Comparison of ENCODE assay signal across 8 cellular contexts in genomic region chr3:184380627-184381260, GRCh38. TPM values are rescaled to one million over a fixed set of nuclear protein-coding genes. Genes with fewer than 3 reads are reported as not detected.
DNase-seq lines count a peak whose midpoint lies in the region; ATAC-seq, FAIRE-seq and TF ChIP-seq lines count a peak whose summit lies in the region.

No MANE protein-coding gene starts in this region.

- peaks cover 44% of the 10 kb centered on the region for H3K27me3 Mint-ChIP-seq in activated T-helper 17 cell treated with anti-CD3 and anti-CD28 coated beads, Interleukin-2, amount 50 U/mL, for 72 hours

- ATAC-seq in activated T-helper 17 cell treated with anti-CD3 and anti-CD28 coated beads, Interleukin-2, amount 50 U/mL, for 72 hours (replicated peaks): peak; percentile 43
- ATAC-seq in stimulated activated effector memory CD8-positive, alpha-beta T cell treated with anti-CD3 and anti-CD28 coated beads, Interleukin-12 subunit alpha, Interleukin-12 subunit beta, amount 100 ng/mL, for 72 hours: peak; percentile 44
- ATAC-seq in HG03095 (IDR thresholded peaks at IDR 0.05; ENCODE audit: unreplicated experiment) (no peak), HG03196 (IDR thresholded peaks at IDR 0.05; ENCODE audit: unreplicated experiment) (no peak)

- no peak overlapping the region for H3K27ac Mint-ChIP-seq in activated T-helper 17 cell treated with anti-CD3 and anti-CD28 coated beads, Interleukin-2, amount 50 U/mL, for 72 hours
- H3K27ac Mint-ChIP-seq in stimulated activated effector memory CD8-positive, alpha-beta T cell treated with anti-CD3 and anti-CD28 coated beads, Interleukin-12 subunit alpha, Interleukin-12 subunit beta, amount 100 ng/mL, for 72 hours: no peak overlapping the region

- no peak overlapping the region for H2AFZ ChIP-seq in keratinocyte (ENCODE audit: control insufficient read depth, low read length)

- dilution Hi-C loops in keratinocyte (cut with MboI; ENCODE audit: extremely low pct_ligation_motif_present, low sequenced_read_pairs): no loop called here

- H3K27me3 ChIP-seq in HUES48 (ENCODE audit: control insufficient read depth, insufficient read depth, low read length) (peaks cover 72% of the 10 kb centered on the region), keratinocyte (ENCODE audit: control insufficient read depth, extremely low read depth, insufficient read depth, low read length) (peaks cover 69% of the 10 kb centered on the region)

- no peaks in the 10 kb centered on the region for H4K20me1 ChIP-seq in keratinocyte (ENCODE audit: control insufficient read depth, extremely low read depth, insufficient read depth, low read length)

- no peaks in the 10 kb centered on the region for H3K79me2 ChIP-seq in keratinocyte (ENCODE audit: control insufficient read depth, insufficient read depth, low read length)

- DNase-seq in keratinocyte (ENCODE audit: low read depth, low spot score): no peak
- no peak for DNase-seq in stimulated activated effector memory CD8-positive, alpha-beta T cell treated with anti-CD3 and anti-CD28 coated beads, Interleukin-12 subunit alpha, Interleukin-12 subunit beta, amount 100 ng/mL, for 72 hours (ENCODE audit: low spot score in 2 of 2)
- DNase-seq in epidermal melanocyte (ENCODE audit: insufficient read length, low spot score): no peak
- DNase-seq in DMS79 (lab: John Stamatoyannopoulos, UW): no peak

- H3K4me1 Mint-ChIP-seq in activated T-helper 17 cell treated with anti-CD3 and anti-CD28 coated beads, Interleukin-2, amount 50 U/mL, for 72 hours: no peaks in the 10 kb centered on the region
- no peaks in the 10 kb centered on the region for H3K4me1 Mint-ChIP-seq in stimulated activated effector memory CD8-positive, alpha-beta T cell treated with anti-CD3 and anti-CD28 coated beads, Interleukin-12 subunit alpha, Interleukin-12 subunit beta, amount 100 ng/mL, for 72 hours

- H3K4me3 Mint-ChIP-seq in activated T-helper 17 cell treated with anti-CD3 and anti-CD28 coated beads, Interleukin-2, amount 50 U/mL, for 72 hours: peak overlapping the region; percentile 49
- peak overlapping the region; percentile 52 for H3K4me3 Mint-ChIP-seq in stimulated activated effector memory CD8-positive, alpha-beta T cell treated with anti-CD3 and anti-CD28 coated beads, Interleukin-12 subunit alpha, Interleukin-12 subunit beta, amount 100 ng/mL, for 72 hours

- H3K27ac ChIP-seq in HUES48 (ENCODE audit: low read depth, low read length): no peak overlapping the region
- no peak overlapping the region for H3K27ac ChIP-seq in keratinocyte (ENCODE audit: control insufficient read depth, insufficient read depth, low read length)

- H3K36me3 ChIP-seq in HUES48 (ENCODE audit: control insufficient read depth, insufficient read depth, low read length): no peaks in the 10 kb centered on the region
- no peaks in the 10 kb centered on the region for H3K36me3 ChIP-seq in keratinocyte (ENCODE audit: control insufficient read depth in 2 of 2, extremely low read depth in 1 of 2, insufficient read depth in 2 of 2, low read length in 2 of 2)

- H3K36me3 Mint-ChIP-seq in activated T-helper 17 cell treated with anti-CD3 and anti-CD28 coated beads, Interleukin-2, amount 50 U/mL, for 72 hours (ENCODE audit: low read depth): no peaks in the 10 kb centered on the region
- no peaks in the 10 kb centered on the region for H3K36me3 Mint-ChIP-seq in stimulated activated effector memory CD8-positive, alpha-beta T cell treated with anti-CD3 and anti-CD28 coated beads, Interleukin-12 subunit alpha, Interleukin-12 subunit beta, amount 100 ng/mL, for 72 hours

- H3K4me3 ChIP-seq in HUES48 (ENCODE audit: low read depth, low read length) (peak overlapping the region; percentile 59), keratinocyte (ENCODE audit: control insufficient read depth in 2 of 3, extremely low read depth in 1 of 3, insufficient read depth in 2 of 3, low read depth in 1 of 3, low read length in 3 of 3) (peak overlapping the region in 1 of 3 experiments; percentile 46)

- H3K9me3 ChIP-seq in HUES48 (ENCODE audit: control insufficient read depth, insufficient read depth, low read length) (no peaks in the 10 kb centered on the region), keratinocyte (ENCODE audit: control insufficient read depth, low read depth, low read length) (no peaks in the 10 kb centered on the region)

- FAIRE-seq in keratinocyte (lab: Jason Lieb, UNC): peak; percentile 5

- H3K4me1 ChIP-seq in HUES48 (ENCODE audit: control insufficient read depth, insufficient read depth, low read length) (peaks cover 25% of the 10 kb centered on the region), keratinocyte (ENCODE audit: control insufficient read depth, extremely low read depth, insufficient read depth, low read length) (no peaks in the 10 kb centered on the region)

- H3K9me1 ChIP-seq in keratinocyte (ENCODE audit: control insufficient read depth, extremely low read depth, insufficient read depth, low read length): no peaks in the 10 kb centered on the region

- peak overlapping the region; percentile 48 for H3K4me2 ChIP-seq in keratinocyte (ENCODE audit: control insufficient read depth, extremely low read depth, insufficient read depth, low read depth, low read length)

- no peaks in the 10 kb centered on the region for H3K9me3 Mint-ChIP-seq in activated T-helper 17 cell treated with anti-CD3 and anti-CD28 coated beads, Interleukin-2, amount 50 U/mL, for 72 hours
- H3K9me3 Mint-ChIP-seq in stimulated activated effector memory CD8-positive, alpha-beta T cell treated with anti-CD3 and anti-CD28 coated beads, Interleukin-12 subunit alpha, Interleukin-12 subunit beta, amount 100 ng/mL, for 72 hours: no peaks in the 10 kb centered on the region

- TF ChIP-seq CTCF in keratinocyte (optimal IDR thresholded peaks at IDR 0.05 in 1 of 3, IDR thresholded peaks at IDR 0.05 in 1 of 3, conservative IDR thresholded peaks at IDR 0.05 in 1 of 3; ENCODE audit: extremely low read depth in 1 of 3, insufficient read depth in 2 of 3, low read length in 3 of 3): no peak

- no peak overlapping the region for H3K9ac ChIP-seq in HUES48 (ENCODE audit: low read depth, low read length)
- no peak overlapping the region for H3K9ac ChIP-seq in keratinocyte (ENCODE audit: control insufficient read depth, extremely low read depth, insufficient read depth, low read length)

RNA-seq across cellular contexts. Expression of gene CHRD, which starts 0.9 kb away (rescaled TPM):
- total RNA-seq in activated T-helper 17 cell treated with anti-CD3 and anti-CD28 coated beads, Interleukin-2, amount 50 U/mL, for 72 hours: under 1 TPM; 0.05 to 0.39 TPM
- polyA plus RNA-seq in keratinocyte: not detected in 3 replicates
- not detected for polyA plus RNA-seq in keratinocyte (2011; ENCODE audit: low read depth)
- polyA plus RNA-seq in keratinocyte (2011; cell fraction: cytosol; rRNA removed): not detected in 2 replicates
- polyA plus RNA-seq in keratinocyte (2011; cell fraction: nucleus; rRNA removed): 0.11 TPM in 1 of 2 replicates, not detected in the other
- not detected in 2 replicates for polyA plus RNA-seq in keratinocyte (2012; ENCODE audit: low replicate concordance)
- polyA minus RNA-seq in keratinocyte: not detected in 3 replicates
- not detected for polyA minus RNA-seq in keratinocyte (2011; cell fraction: cytosol; rRNA and poly(A)+ RNA removed)
- polyA minus RNA-seq in keratinocyte (2011; cell fraction: nucleus; rRNA and poly(A)+ RNA removed): not detected in 2 replicates

RNA-seq across cellular contexts. Expression of gene THPO, which starts 2.7 kb away (rescaled TPM):
- total RNA-seq in activated T-helper 17 cell treated with anti-CD3 and anti-CD28 coated beads, Interleukin-2, amount 50 U/mL, for 72 hours: not detected
- not detected in 3 replicates for polyA plus RNA-seq in keratinocyte
- not detected for polyA plus RNA-seq in keratinocyte (2011; ENCODE audit: low read depth)
- polyA plus RNA-seq in keratinocyte (2011; cell fraction: cytosol; rRNA removed): not detected in 2 replicates
- polyA plus RNA-seq in keratinocyte (2011; cell fraction: nucleus; rRNA removed): not detected in 2 replicates
- polyA plus RNA-seq in keratinocyte (2012; ENCODE audit: low replicate concordance): not detected in 2 replicates
- not detected in 3 replicates for polyA minus RNA-seq in keratinocyte
- not detected for polyA minus RNA-seq in keratinocyte (2011; cell fraction: cytosol; rRNA and poly(A)+ RNA removed)
- polyA minus RNA-seq in keratinocyte (2011; cell fraction: nucleus; rRNA and poly(A)+ RNA removed): not detected in 2 replicates

RNA-seq across cellular contexts. Expression of gene POLR2H, which starts 19.2 kb away (rescaled TPM):
- total RNA-seq in activated T-helper 17 cell treated with anti-CD3 and anti-CD28 coated beads, Interleukin-2, amount 50 U/mL, for 72 hours: 100 to 1,000 TPM; 156 to 183 TPM
- polyA plus RNA-seq in keratinocyte: 132 to 202 TPM (median 135 TPM) in 3 replicates
- polyA plus RNA-seq in keratinocyte (2011; ENCODE audit: low read depth): 34.8 TPM
- 122 and 127 TPM in 2 replicates for polyA plus RNA-seq in keratinocyte (2011; cell fraction: cytosol; rRNA removed)
- 263 and 367 TPM in 2 replicates for polyA plus RNA-seq in keratinocyte (2011; cell fraction: nucleus; rRNA removed)
- 80.1 and 82.0 TPM in 2 replicates for polyA plus RNA-seq in keratinocyte (2012; ENCODE audit: low replicate concordance)
- 33.1 to 71.8 TPM (median 37.7 TPM) in 3 replicates for polyA minus RNA-seq in keratinocyte
- polyA minus RNA-seq in keratinocyte (2011; cell fraction: cytosol; rRNA and poly(A)+ RNA removed): 39.3 TPM
- polyA minus RNA-seq in keratinocyte (2011; cell fraction: nucleus; rRNA and poly(A)+ RNA removed): 34.3 and 40.5 TPM in 2 replicates

RNA-seq across cellular contexts. Expression of gene CLCN2, which starts 19.3 kb away (rescaled TPM):
- 10 to 100 TPM in 1 of 2 donors, 1 to 10 TPM in 1; 9.5 to 13.7 TPM for total RNA-seq in activated T-helper 17 cell treated with anti-CD3 and anti-CD28 coated beads, Interleukin-2, amount 50 U/mL, for 72 hours
- polyA plus RNA-seq in keratinocyte: 3.1 to 3.3 TPM (median 3.2 TPM) in 3 replicates
- polyA plus RNA-seq in keratinocyte (2011; ENCODE audit: low read depth): 2.0 TPM
- 1.2 and 1.7 TPM in 2 replicates for polyA plus RNA-seq in keratinocyte (2011; cell fraction: cytosol; rRNA removed)
- polyA plus RNA-seq in keratinocyte (2011; cell fraction: nucleus; rRNA removed): 9.8 and 12.7 TPM in 2 replicates
- polyA plus RNA-seq in keratinocyte (2012; ENCODE audit: low replicate concordance): 1.7 and 2.6 TPM in 2 replicates
- 4.9 to 11.4 TPM (median 5.6 TPM) in 3 replicates for polyA minus RNA-seq in keratinocyte
- 15.9 TPM for polyA minus RNA-seq in keratinocyte (2011; cell fraction: cytosol; rRNA and poly(A)+ RNA removed)
- polyA minus RNA-seq in keratinocyte (2011; cell fraction: nucleus; rRNA and poly(A)+ RNA removed): 4.9 and 10.5 TPM in 2 replicates

RNA-seq across cellular contexts. Expression of gene FAM131A, which starts 43.3 kb away (rescaled TPM):
- total RNA-seq in activated T-helper 17 cell treated with anti-CD3 and anti-CD28 coated beads, Interleukin-2, amount 50 U/mL, for 72 hours: 1 to 10 TPM; 2.5 to 6.7 TPM
- 10.8 to 17.4 TPM (median 12.1 TPM) in 3 replicates for polyA plus RNA-seq in keratinocyte
- 8.9 TPM for polyA plus RNA-seq in keratinocyte (2011; ENCODE audit: low read depth)
- 5.6 and 17.2 TPM in 2 replicates for polyA plus RNA-seq in keratinocyte (2011; cell fraction: cytosol; rRNA removed)
- 16.2 and 17.3 TPM in 2 replicates for polyA plus RNA-seq in keratinocyte (2011; cell fraction: nucleus; rRNA removed)
- 8.7 and 23.6 TPM in 2 replicates for polyA plus RNA-seq in keratinocyte (2012; ENCODE audit: low replicate concordance)
- polyA minus RNA-seq in keratinocyte: 7.2 to 17.9 TPM (median 7.8 TPM) in 3 replicates
- 16.1 TPM for polyA minus RNA-seq in keratinocyte (2011; cell fraction: cytosol; rRNA and poly(A)+ RNA removed)
- 8.5 and 9.5 TPM in 2 replicates for polyA minus RNA-seq in keratinocyte (2011; cell fraction: nucleus; rRNA and poly(A)+ RNA removed)

Comparison
In these comparisons a context has a peak if more than half of its experiments do, and no peak if none do; other contexts are left out.
1. ATAC-seq: peak in activated T-helper 17 cell treated with anti-CD3 and anti-CD28 coated beads, Interleukin-2, amount 50 U/mL, for 72 hours (single experiment) and stimulated activated effector memory CD8-positive, alpha-beta T cell treated with anti-CD3 and anti-CD28 coated beads, Interleukin-12 subunit alpha, Interleukin-12 subunit beta, amount 100 ng/mL, for 72 hours (single experiment); none in HG03095 (single experiment) and HG03196 (single experiment).